ENCODE assay signal across 10 cellular contexts in the genomic region with DNA sequence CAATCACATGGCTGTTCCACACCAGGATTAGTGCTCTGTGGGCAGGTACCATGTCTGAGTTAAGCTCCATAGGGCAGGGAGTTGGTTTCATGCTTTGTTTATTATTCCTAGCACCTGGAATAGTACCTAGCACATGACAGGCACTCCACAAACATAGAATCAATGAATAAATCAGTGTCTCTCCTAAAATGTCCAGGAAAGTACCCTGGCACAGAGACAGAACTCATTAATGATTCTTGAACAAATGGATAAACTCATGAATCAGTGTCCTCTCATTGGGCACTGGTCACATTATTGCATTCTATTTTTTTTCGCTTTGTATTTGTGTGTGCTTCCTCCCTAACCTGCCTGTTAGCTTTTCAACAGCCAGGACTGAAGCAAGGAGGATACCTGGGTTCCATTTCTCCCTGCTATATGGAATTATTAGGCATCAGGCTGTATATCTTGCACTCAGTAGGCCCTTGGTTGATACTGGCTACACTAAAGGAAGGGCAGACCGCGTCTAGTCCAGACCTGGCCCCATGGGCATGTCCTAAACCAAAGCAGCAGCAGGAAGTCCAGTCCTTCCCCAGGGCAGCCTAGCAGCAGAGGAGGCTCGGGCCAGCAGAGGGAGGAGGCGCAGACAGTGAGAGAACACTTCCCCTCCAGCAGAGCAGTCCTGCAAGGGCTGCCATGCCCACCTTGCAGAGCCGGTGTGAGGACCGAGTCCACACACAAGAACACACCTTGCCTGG. TPM values are rescaled to one million over a fixed set of nuclear protein-coding genes. Genes with fewer than 3 reads are reported as not detected.
DNase-seq lines count a peak whose midpoint lies in the region; ATAC-seq and TF ChIP-seq lines count a peak whose summit lies in the region.
"Had no signal": no experiment of that assay in that cellular context is flagged by ENCODE, and none has a peak within 500 bp of the region (broad histone marks: within the 10 kb centered on the region; RNA-seq: fewer than 3 reads in every experiment).

No MANE protein-coding gene starts in this region.

- intact Hi-C loops in dorsolateral prefrontal cortex (cut with DNase I), result no loop called here

- TF ChIP-seq CTCF in AG09319 (IDR thresholded peaks at IDR 0.05; ENCODE audit: low read depth, low read length) (peak; percentile 22), dorsolateral prefrontal cortex (IDR thresholded peaks at IDR 0.05 in 54 of 56, conservative IDR thresholded peaks at IDR 0.05 in 2 of 56; ENCODE audit: low read depth in 1 of 56, partially characterized antibody in 56 of 56) (peak in 10 of 56 donors; percentile 7 to 25 (median 15))

- no peaks in the 10 kb centered on the region for H3K27me3 ChIP-seq in dorsolateral prefrontal cortex

- ATAC-seq in naive thymus-derived CD8-positive, alpha-beta T cell, result no peak
- ATAC-seq in GM21447 (IDR thresholded peaks at IDR 0.05; ENCODE audit: unreplicated experiment), result no peak

- no peak for DNase-seq in AG09319 (ENCODE audit: extremely low read depth, low read depth)
- DNase-seq in NOMO-1 treated with dmso at 0.1 percent for 144 hours (lab: John Stamatoyannopoulos, UW; ENCODE audit: unreplicated experiment), result peak; percentile 17
- DNase-seq in dorsolateral prefrontal cortex, result no peak
- DNase-seq in naive thymus-derived CD8-positive, alpha-beta T cell, result no peak
- DNase-seq in NK-92 (lab: John Stamatoyannopoulos, UW; ENCODE audit: unreplicated experiment), result no peak
- DNase-seq in DMS114 treated with DMSO at 0.1 percent for 48 hours (lab: John Stamatoyannopoulos, UW; ENCODE audit: unreplicated experiment), result no peak
- DNase-seq in HuH-7 (ENCODE audit: low spot score), result no peak
- DNase-seq: activated T-cell treated with anti-CD3 and anti-CD28 coated beads, Interleukin-2, amount 50 U/mL, for 1 hour; NCI-H2171 treated with DMSO at 0.1 percent for 48 hours had no signal

- H3K36me3 Mint-ChIP-seq in naive thymus-derived CD8-positive, alpha-beta T cell, result peaks cover 0 to 30% (median 1%) of the 10 kb centered on the region in 3 donors

- H3K27ac Mint-ChIP-seq in naive thymus-derived CD8-positive, alpha-beta T cell, result peak overlapping the region; percentile 77 to 99 (median 88)

- H3K4me1 Mint-ChIP-seq in naive thymus-derived CD8-positive, alpha-beta T cell, result peaks cover 45 to 90% (median 81%) of the 10 kb centered on the region in 4 donors

- peak overlapping the region; percentile 6 to 83 (median 54) for H3K4me3 Mint-ChIP-seq in naive thymus-derived CD8-positive, alpha-beta T cell

- POLR2A ChIA-PET in naive thymus-derived CD8-positive, alpha-beta T cell (lab: Charles Lee), result interaction anchor here (0.7 to 22.6 kb wide), 7 partner anchors 9 to 86 kb away, joined by 3 to 514 read pairs (median 7); partner anchors contain the start of gene HDAC7

- no peak overlapping the region for H3K4me3 ChIP-seq in dorsolateral prefrontal cortex

- H3K9me3 Mint-ChIP-seq in naive thymus-derived CD8-positive, alpha-beta T cell, result no peaks in the 10 kb centered on the region

- H3K27me3 Mint-ChIP-seq in naive thymus-derived CD8-positive, alpha-beta T cell, result no peaks in the 10 kb centered on the region

- H3K27ac ChIP-seq in dorsolateral prefrontal cortex, result peak overlapping the region in 51 of 59 donors; percentile 3 to 97 (median 90)

RNA-seq across cellular contexts. Expression of gene HDAC7, which starts 18.4 kb away (rescaled TPM):
- total RNA-seq in dorsolateral prefrontal cortex, result 10 to 100 TPM; 25.9 to 77.6 (median 46.8) TPM
- total RNA-seq in naive thymus-derived CD8-positive, alpha-beta T cell, result 100 to 1,000 TPM; 160 to 165 TPM
- polyA plus RNA-seq in naive thymus-derived CD8-positive, alpha-beta T cell, result 10 to 100 TPM; 10.2 to 30.5 (median 14.3) TPM

RNA-seq across cellular contexts. Expression of gene SLC48A1, which starts 28.3 kb away (rescaled TPM):
- 100 to 1,000 TPM in 84 of 120 experiments, 10 to 100 TPM in 36; 71.9 to 264 (median 114) TPM for total RNA-seq in dorsolateral prefrontal cortex
- total RNA-seq in naive thymus-derived CD8-positive, alpha-beta T cell, result 10 to 100 TPM; 11.5 to 12.8 TPM
- polyA plus RNA-seq in naive thymus-derived CD8-positive, alpha-beta T cell, result 10 to 100 TPM in 1 of 3 donors, 1 to 10 TPM in 2; 9.4 to 11.6 (median 9.7) TPM

RNA-seq across cellular contexts. Expression of gene RAPGEF3, which starts 42.7 kb away (rescaled TPM):
- 100 to 1,000 TPM in 51 of 120 experiments, 10 to 100 TPM in 69; 33.3 to 206 (median 93.7) TPM for total RNA-seq in dorsolateral prefrontal cortex
- total RNA-seq in naive thymus-derived CD8-positive, alpha-beta T cell, result under 1 TPM; 0.63 to 0.65 TPM
- polyA plus RNA-seq in naive thymus-derived CD8-positive, alpha-beta T cell, result under 1 TPM; 0.08 to 0.27 (median 0.12) TPM

Comparison
In these comparisons a context has a peak if more than half of its experiments do, and no peak if none do; other contexts are left out.
1. RNA of gene SLC48A1, which starts 28.3 kb away (total RNA-seq): 71.9 to 264 TPM in dorsolateral prefrontal cortex; 11.5 to 12.8 TPM in naive thymus-derived CD8-positive, alpha-beta T cell; every median in the first group is over 4 times any median in the second.
2. RNA of gene RAPGEF3, which starts 42.7 kb away (total RNA-seq): 33.3 to 206 TPM in dorsolateral prefrontal cortex; 0.63 to 0.65 TPM in naive thymus-derived CD8-positive, alpha-beta T cell; every median in the first group is over 10 times any median in the second.